18 cellular contexts compared by ENCODE assay signal in the genomic region with DNA sequence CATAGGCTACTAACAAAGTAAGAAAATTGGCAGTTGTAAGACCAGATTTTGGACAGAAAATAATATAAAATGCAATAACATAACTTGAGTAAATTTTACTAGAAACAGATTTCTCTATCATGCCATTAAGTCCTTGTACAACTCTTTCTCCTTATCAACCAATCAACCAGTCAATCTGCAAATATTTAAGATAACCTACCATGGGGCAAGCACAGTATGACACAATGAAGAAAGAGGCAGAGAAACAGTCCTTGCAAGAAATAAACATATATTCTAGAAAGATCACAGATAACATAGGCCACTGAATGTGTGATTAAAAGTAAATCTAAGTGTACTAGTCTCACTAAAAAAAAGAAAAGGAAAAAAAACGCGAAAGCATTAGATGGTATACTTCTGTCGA.
DNase-seq lines count a peak whose midpoint lies in the region; TF ChIP-seq lines count a peak whose summit lies in the region.
"Had no signal": no experiment of that assay in that cellular context is flagged by ENCODE, and none has a peak within 500 bp of the region (broad histone marks: within the 10 kb centered on the region; RNA-seq: fewer than 3 reads in every experiment).

No MANE protein-coding gene starts in this region.

- no peak overlapping the region for H2AFZ ChIP-seq in H9 (ENCODE audit: low read length)

- H3K79me1 ChIP-seq in H9 (ENCODE audit: insufficient read depth, low read depth, low read length, poor library complexity, severe bottlenecking) (no peaks in the 10 kb centered on the region), mesendoderm (ENCODE audit: low read length) (no peaks in the 10 kb centered on the region)

- H3K9ac ChIP-seq in H9 (ENCODE audit: extremely low read depth, insufficient read length, low read length) (no peak overlapping the region), mesendoderm (ENCODE audit: low read length) (no peak overlapping the region)
- H3K9ac ChIP-seq: BLaER1 had no signal

- H3K9me3 ChIP-seq in H9 (ENCODE audit: control insufficient read depth, low read depth, low read length) = no peaks in the 10 kb centered on the region
- no peaks in the 10 kb centered on the region for H3K9me3 ChIP-seq in tibial nerve
- H3K9me3 ChIP-seq: A549, BLaER1 had no signal

- no peak overlapping the region for H3K23ac ChIP-seq in H9 (ENCODE audit: insufficient read length, low read depth, low read length)
- H3K23ac ChIP-seq in mesendoderm (ENCODE audit: low read length) = no peak overlapping the region

- H3K4ac ChIP-seq in H9 (ENCODE audit: low read depth, low read length) (no peak overlapping the region), mesendoderm (ENCODE audit: low read depth, low read length) (no peak overlapping the region)

- H3K4me3 Mint-ChIP-seq in H9 (no peak overlapping the region), progenitor cell of endocrine pancreas (ENCODE audit: low read depth) (no peak overlapping the region)
- H3K4me3 Mint-ChIP-seq: CD14-positive monocyte; CD4-positive, alpha-beta memory T cell; IgD-negative memory B cell had no signal

- H3K4me1 ChIP-seq in H9 (ENCODE audit: insufficient read depth, low read length) (no peaks in the 10 kb centered on the region; the same call in 1 of the 2 replicates), mesendoderm (ENCODE audit: control insufficient read depth, low read depth, low read length) (peaks cover 2% of the 10 kb centered on the region), tibial nerve (peaks cover 0 to 41% (median 2%) of the 10 kb centered on the region in 4 donors)

- H3K56ac ChIP-seq in H9 (ENCODE audit: insufficient read length, low read depth, low read length) (no peak overlapping the region), mesendoderm (ENCODE audit: low read length) (no peak overlapping the region)

- H3K79me2 ChIP-seq in H9 (ENCODE audit: insufficient read depth, low read length) (no peaks in the 10 kb centered on the region; the same call in 1 of the 2 replicates), mesendoderm (ENCODE audit: control insufficient read depth, insufficient read depth, low read length) (no peaks in the 10 kb centered on the region)

- no peak for TF ChIP-seq CTCF in H9 (conservative IDR thresholded peaks at IDR 0.05)
- no peak for TF ChIP-seq CTCF in progenitor cell of endocrine pancreas (IDR thresholded peaks at IDR 0.05; ENCODE audit: unreplicated experiment)
- no peak for TF ChIP-seq CTCF in tibial nerve (IDR thresholded peaks at IDR 0.05)

- H3K14ac ChIP-seq in H9 (ENCODE audit: insufficient read depth, low read length) = no peak overlapping the region

- H2BK5ac ChIP-seq in H9 (ENCODE audit: insufficient read length, low read length) (no peak overlapping the region), mesendoderm (ENCODE audit: low read length) (no peak overlapping the region)

- TF ChIP-seq POLR2A in tibial nerve (IDR thresholded peaks at IDR 0.05) = no peak

- no peak overlapping the region for H4K91ac ChIP-seq in H9 (ENCODE audit: insufficient read length, low read depth, low read length)

- no peak overlapping the region for H2BK15ac ChIP-seq in H9 (ENCODE audit: low read depth, low read length)
- no peak overlapping the region for H2BK15ac ChIP-seq in mesendoderm (replicated peaks; ENCODE audit: low read depth)

- H4K5ac ChIP-seq in H9 (ENCODE audit: insufficient read length, low read depth, low read length) (no peak overlapping the region), mesendoderm (ENCODE audit: low read length) (no peak overlapping the region)

- H3K36me3 Mint-ChIP-seq in H9 (ENCODE audit: insufficient read depth in 1 of 3, low read depth in 3 of 3) (no peaks in the 10 kb centered on the region), progenitor cell of endocrine pancreas (ENCODE audit: insufficient read depth) (no peaks in the 10 kb centered on the region)
- H3K36me3 Mint-ChIP-seq: IgD-negative memory B cell had no signal

- H4K8ac ChIP-seq in H9 (replicated peaks; ENCODE audit: insufficient read length, low read depth, low read length) = no peak overlapping the region
- no peak overlapping the region for H4K8ac ChIP-seq in mesendoderm (ENCODE audit: low read depth, low read length)

- no peaks in the 10 kb centered on the region for H4K20me1 ChIP-seq in H9 (ENCODE audit: control insufficient read depth, insufficient read depth, insufficient read length)
- H4K20me1 ChIP-seq: BLaER1 had no signal

- H3K4me1 Mint-ChIP-seq in H9 (peaks cover 32 to 44% of the 10 kb centered on the region in 2 experiments), progenitor cell of endocrine pancreas (ENCODE audit: low read depth) (peaks cover 15% of the 10 kb centered on the region)

- no peak for DNase-seq in H9
- peak; percentile 34 for DNase-seq in amniotic epithelial cell (ENCODE audit: low read depth)
- peak; percentile 53 for DNase-seq in mesendoderm
- no peak for DNase-seq in progenitor cell of endocrine pancreas (ENCODE audit: low spot score, unreplicated experiment)
- no peak for DNase-seq in tibial nerve (ENCODE audit: low spot score in 2 of 2)
- DNase-seq in NCI-H146 treated with DMSO at 0.1 percent for 48 hours (lab: John Stamatoyannopoulos, UW; ENCODE audit: unreplicated experiment) = no peak
- no peak for DNase-seq in central memory CD4-positive, alpha-beta T cell
- DNase-seq: AML-193; CD4-positive, alpha-beta memory T cell; DMS153; DMS79; GDM1; GOT3; H7 had no signal

- H3K27me3 Mint-ChIP-seq in H9 (ENCODE audit: low read depth) (no peaks in the 10 kb centered on the region), progenitor cell of endocrine pancreas (peaks cover 2% of the 10 kb centered on the region)
- H3K27me3 Mint-ChIP-seq: CD4-positive, alpha-beta memory T cell; IgD-negative memory B cell had no signal

- TF ChIP-seq EP300 in tibial nerve (IDR thresholded peaks at IDR 0.05) = no peak

- no peak overlapping the region for H2BK120ac ChIP-seq in H9 (ENCODE audit: low read depth, low read length, poor library complexity, severe bottlenecking)
- no peak overlapping the region for H2BK120ac ChIP-seq in mesendoderm (ENCODE audit: low read depth, low read length)

- H3K4me3 ChIP-seq in mesendoderm (ENCODE audit: low read length) = no peak overlapping the region
- H3K4me3 ChIP-seq in tibial nerve = no peak overlapping the region
- H3K4me3 ChIP-seq: A549, BLaER1 had no signal

- H3K36me3 ChIP-seq in mesendoderm (ENCODE audit: control insufficient read depth, insufficient read depth, low read length) (no peaks in the 10 kb centered on the region), tibial nerve (no peaks in the 10 kb centered on the region)
- H3K36me3 ChIP-seq: BLaER1 had no signal

- no peak overlapping the region for H2BK12ac ChIP-seq in H9 (ENCODE audit: insufficient read length, low read depth, low read length)

- H3K27ac ChIP-seq in H9 (ENCODE audit: insufficient read length, low read depth, low read length) = no peak overlapping the region
- H3K27ac ChIP-seq in mesendoderm (ENCODE audit: low read depth, low read length) = no peak overlapping the region
- no peak overlapping the region for H3K27ac ChIP-seq in tibial nerve
- H3K27ac ChIP-seq: A549, BLaER1 had no signal

- H3K27ac Mint-ChIP-seq in H9 = peak overlapping the region in 2 of 3 experiments; percentile 34 to 74; a peak in 2 of 7 replicates
- H3K27ac Mint-ChIP-seq in progenitor cell of endocrine pancreas = peak overlapping the region; percentile 23
- H3K27ac Mint-ChIP-seq: CD14-positive monocyte; CD4-positive, alpha-beta memory T cell; IgD-negative memory B cell had no signal

- no CpG with 5 or more reads among the region's 3 CpGs for WGBS in H9 (ENCODE audit: extremely low coverage, insufficient read length, low lambda C conversion rate)
- WGBS in mesendoderm (ENCODE audit: extremely low coverage, insufficient coverage, low lambda C conversion rate) = no CpG with 5 or more reads among the region's 3 CpGs
- WGBS in tibial nerve, 2 donors = 87 to 91% methylated on average over 3 of the region's 3 CpGs

- no peaks in the 10 kb centered on the region for H3K23me2 ChIP-seq in H9 (ENCODE audit: insufficient read length, low read depth, low read length, poor library complexity, severe bottlenecking)

- H3K4me2 ChIP-seq in H9 (ENCODE audit: insufficient read depth, insufficient read length, low read length) = no peak overlapping the region
- no peak overlapping the region for H3K4me2 ChIP-seq in mesendoderm (ENCODE audit: low read length)
- H3K4me2 ChIP-seq: A549, BLaER1 had no signal

- no peak overlapping the region for H3T11ph ChIP-seq in H9 (ENCODE audit: low read length)

- H3K9me3 Mint-ChIP-seq in H9 (no peaks in the 10 kb centered on the region), progenitor cell of endocrine pancreas (ENCODE audit: low read depth) (no peaks in the 10 kb centered on the region)
- H3K9me3 Mint-ChIP-seq: CD14-positive monocyte; CD4-positive, alpha-beta memory T cell; IgD-negative memory B cell had no signal

- no peak overlapping the region for H2BK20ac ChIP-seq in H9 (ENCODE audit: low read depth, low read length, poor library complexity, severe bottlenecking)

- no peak overlapping the region for H2AK5ac ChIP-seq in H9 (ENCODE audit: insufficient read length, low read length)
- H2AK5ac ChIP-seq in mesendoderm (ENCODE audit: low read length) = no peak overlapping the region

- H3K27me3 ChIP-seq in H9 (ENCODE audit: insufficient read depth, low read length) (no peaks in the 10 kb centered on the region), mesendoderm (ENCODE audit: insufficient read depth, low read length, poor library complexity) (no peaks in the 10 kb centered on the region), tibial nerve (no peaks in the 10 kb centered on the region)
- H3K27me3 ChIP-seq: BLaER1 had no signal

- no peak overlapping the region for H3K18ac ChIP-seq in H9 (ENCODE audit: insufficient read length, low read depth, low read length)
- H3K18ac ChIP-seq in mesendoderm (ENCODE audit: low read length) = no peak overlapping the region

Comparison
In these comparisons a context has a peak if more than half of its experiments do, and no peak if none do; other contexts are left out.
1. DNase-seq: peak in amniotic epithelial cell (single experiment) and mesendoderm (single experiment); none in H9 (single experiment), progenitor cell of endocrine pancreas (single experiment), tibial nerve (0 of 2), NCI-H146 treated with DMSO at 0.1 percent for 48 hours (single experiment) and central memory CD4-positive, alpha-beta T cell (single experiment).